In the genomic region with DNA sequence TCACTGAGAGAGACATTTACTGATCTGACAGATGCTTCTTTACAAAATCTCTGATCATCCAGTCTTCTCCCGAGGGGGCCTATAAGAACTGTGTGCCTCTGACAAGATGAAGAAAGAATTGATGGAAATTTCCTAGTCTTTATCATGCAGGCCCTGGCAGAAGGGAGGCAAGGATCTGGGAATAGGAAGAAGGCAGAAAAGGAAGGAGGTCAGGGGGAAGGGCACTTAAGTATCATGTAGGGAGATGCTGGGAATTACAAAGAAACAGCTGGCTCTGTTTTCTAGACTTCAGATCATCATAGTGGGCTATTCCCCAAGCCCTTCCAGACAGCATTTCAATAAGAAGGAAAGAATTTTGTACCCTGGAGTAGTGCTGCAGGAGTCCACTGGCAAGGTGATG, we compare ENCODE assay signal across 39 cellular contexts.
"Had no signal": no experiment of that assay in that cellular context is flagged by ENCODE, and none has a peak within 500 bp of the region (broad histone marks: within the 10 kb centered on the region; RNA-seq: fewer than 3 reads in every experiment).

No MANE protein-coding gene starts in this region.

- FAIRE-seq: bronchial epithelial cell, TTC549 had no signal

- H3K36me3 Mint-ChIP-seq: activated CD4-positive, alpha-beta memory T cell treated with anti-CD3 and anti-CD28 coated beads for 36 hours; activated naive CD4-positive, alpha-beta T cell treated with anti-CD3 and anti-CD28 coated beads, Interleukin-2, amount 10 ng/mL, durations not matched to agents 7 days and 5 days; activated naive CD4-positive, alpha-beta T cell treated with anti-CD3 and anti-CD28 coated beads, Interleukin-2, amount 50 U/mL, for 24 hours; activated naive CD8-positive, alpha-beta T cell; activated naive CD8-positive, alpha-beta T cell treated with anti-CD3 and anti-CD28 coated beads, Interleukin-2, amount 10 ng/mL, durations not matched to agents 7 days and 5 days; brain had no signal

- H3K4me1 ChIP-seq: ascending aorta had no signal

- H3K4me1 Mint-ChIP-seq: activated B cell treated with CpG ODN at 0.5 μM for 24 hours; activated CD4-positive, alpha-beta T cell treated with anti-CD3 and anti-CD28 coated beads, Interleukin-2, amount 10 ng/mL, durations not matched to agents 24 days and 14 days; activated naive CD4-positive, alpha-beta T cell treated with anti-CD3 and anti-CD28 coated beads, Interleukin-2, amount 10 ng/mL, durations not matched to agents 7 days and 5 days; activated naive CD4-positive, alpha-beta T cell treated with anti-CD3 and anti-CD28 coated beads, Interleukin-2, amount 50 U/mL, for 24 hours; activated naive CD8-positive, alpha-beta T cell treated with anti-CD3 and anti-CD28 coated beads, Interleukin-2, amount 10 ng/mL, durations not matched to agents 7 days and 5 days; activated naive CD8-positive, alpha-beta T cell treated with anti-CD3 and anti-CD28 coated beads, Interleukin-2, amount 50 U/mL, for 24 hours; brain; central memory CD8-positive, alpha-beta T cell had no signal

- H3K36me3 ChIP-seq: ascending aorta, cardiac muscle cell, WERI-Rb-1 had no signal

- H3K4me3 Mint-ChIP-seq: activated B cell treated with CpG ODN at 0.5 μM for 24 hours; activated CD4-positive, alpha-beta memory T cell treated with anti-CD3 and anti-CD28 coated beads for 36 hours; activated CD4-positive, alpha-beta T cell treated with anti-CD3 and anti-CD28 coated beads, Interleukin-2, amount 10 ng/mL, durations not matched to agents 24 days and 14 days; activated CD8-positive, alpha-beta T cell treated with anti-CD3 and anti-CD28 coated beads for 36 hours; activated naive CD4-positive, alpha-beta T cell treated with anti-CD3 and anti-CD28 coated beads, Interleukin-2, amount 10 ng/mL, durations not matched to agents 7 days and 5 days; activated naive CD4-positive, alpha-beta T cell treated with anti-CD3 and anti-CD28 coated beads, Interleukin-2, amount 50 U/mL, for 24 hours; activated naive CD8-positive, alpha-beta T cell; activated naive CD8-positive, alpha-beta T cell treated with anti-CD3 and anti-CD28 coated beads, Interleukin-2, amount 10 ng/mL, durations not matched to agents 7 days and 5 days; activated naive CD8-positive, alpha-beta T cell treated with anti-CD3 and anti-CD28 coated beads, Interleukin-2, amount 50 U/mL, for 24 hours; activated T-cell treated with anti-CD3 and anti-CD28 coated beads, Interleukin-2, amount 50 U/mL, for 4 hours; activated T-cell treated with anti-CD3 and anti-CD28 coated beads, Interleukin-2, amount 50 U/mL, for 72 hours; activated T-helper 1 cell treated with anti-CD3 and anti-CD28 coated beads, Interleukin-12 subunit alpha, Interleukin-12 subunit beta, Interleukin-2, Interleukin-4 antibody, amounts not matched to agents 30 ng/mL and 10 ng/mL and 1 ng/mL, durations not matched to agents 14 hours and 24 hours and 36 hours; brain; central memory CD8-positive, alpha-beta T cell; T-helper 1 cell treated with Interleukin-12 subunit alpha and Interleukin-12 subunit beta and Interleukin-4 antibody, amounts not matched to agents 30 μg/mL and 1 μg/mL, for 36 hours; T-helper 2 cell treated with Interferon-gamma antibody and Interleukin-4, amounts not matched to agents 5 μg/mL and 100 μg/mL, for 36 hours had no signal

- H3K9me3 ChIP-seq: ascending aorta had no signal

- ATAC-seq: activated CD8-positive, alpha-beta T cell treated with anti-CD3 and anti-CD28 coated beads for 36 hours; activated naive CD8-positive, alpha-beta T cell treated with anti-CD3 and anti-CD28 coated beads, Interleukin-2, amount 50 U/mL, for 24 hours; activated T-cell treated with anti-CD3 and anti-CD28 coated beads, Interleukin-2, amount 50 U/mL, for 4 hours; activated T-cell treated with anti-CD3 and anti-CD28 coated beads, Interleukin-2, amount 50 U/mL, for 72 hours had no signal

- H3K27ac Mint-ChIP-seq: activated B cell treated with CpG ODN at 0.5 μM for 24 hours; activated CD4-positive, alpha-beta memory T cell treated with anti-CD3 and anti-CD28 coated beads for 36 hours; activated CD4-positive, alpha-beta T cell treated with anti-CD3 and anti-CD28 coated beads, Interleukin-2, amount 10 ng/mL, durations not matched to agents 24 days and 14 days; activated CD8-positive, alpha-beta T cell treated with anti-CD3 and anti-CD28 coated beads for 36 hours; activated naive CD4-positive, alpha-beta T cell treated with anti-CD3 and anti-CD28 coated beads, Interleukin-2, amount 10 ng/mL, durations not matched to agents 7 days and 5 days; activated naive CD4-positive, alpha-beta T cell treated with anti-CD3 and anti-CD28 coated beads, Interleukin-2, amount 50 U/mL, for 24 hours; activated naive CD8-positive, alpha-beta T cell; activated naive CD8-positive, alpha-beta T cell treated with anti-CD3 and anti-CD28 coated beads, Interleukin-2, amount 10 ng/mL, durations not matched to agents 7 days and 5 days; activated naive CD8-positive, alpha-beta T cell treated with anti-CD3 and anti-CD28 coated beads, Interleukin-2, amount 50 U/mL, for 24 hours; activated T-cell treated with anti-CD3 and anti-CD28 coated beads, Interleukin-2, amount 50 U/mL, for 72 hours; activated T-helper 1 cell treated with anti-CD3 and anti-CD28 coated beads, Interleukin-12 subunit alpha, Interleukin-12 subunit beta, Interleukin-2, Interleukin-4 antibody, amounts not matched to agents 30 ng/mL and 10 ng/mL and 1 ng/mL, durations not matched to agents 14 hours and 24 hours and 36 hours; activated T-helper 2 cell treated with anti-CD3 and anti-CD28 coated beads, Interferon-gamma antibody, Interleukin-2, Interleukin-4, amounts not matched to agents 10 μg/mL and 5 μg/mL and 100 μg/mL, durations not matched to agents 14 hours and 24 hours and 36 hours; T-helper 1 cell treated with Interleukin-12 subunit alpha and Interleukin-12 subunit beta and Interleukin-4 antibody, amounts not matched to agents 30 μg/mL and 1 μg/mL, for 36 hours; T-helper 2 cell treated with Interferon-gamma antibody and Interleukin-4, amounts not matched to agents 5 μg/mL and 100 μg/mL, for 36 hours had no signal

- DNase-seq: activated B cell treated with CpG ODN at 0.5 μM for 24 hours; activated CD4-positive, alpha-beta memory T cell treated with anti-CD3 and anti-CD28 coated beads for 36 hours; activated CD4-positive, alpha-beta T cell treated with anti-CD3 and anti-CD28 coated beads for 4 hours; activated CD4-positive, alpha-beta T cell treated with anti-CD3 and anti-CD28 coated beads, Interleukin-2, amount 10 ng/mL, durations not matched to agents 24 days and 14 days; activated CD4-positive, alpha-beta T cell treated with anti-CD3 and anti-CD28 coated beads, Interleukin-2, amount 50 U/mL, for 1 hour; activated CD4-positive, alpha-beta T cell treated with anti-CD3 and anti-CD28 coated beads, Interleukin-2, amount 50 U/mL, for 4 hours; activated CD4-positive, CD25-positive, alpha-beta regulatory T cell treated with anti-CD3 and anti-CD28 coated beads, Interleukin-2, amount 50 U/mL, for 72 hours; activated CD8-positive, alpha-beta memory T cell treated with anti-CD3 and anti-CD28 coated beads, Interleukin-2, amount 50 U/mL, for 4 hours; activated CD8-positive, alpha-beta T cell treated with anti-CD3 and anti-CD28 coated beads for 36 hours; activated effector memory CD4-positive, alpha-beta T cell treated with Interleukin-2 at 50 U/mL for 16 hours; activated gamma-delta T cell; activated naive CD4-positive, alpha-beta T cell treated with anti-CD3 and anti-CD28 coated beads, Interleukin-2, amount 10 ng/mL, durations not matched to agents 7 days and 5 days; activated naive CD4-positive, alpha-beta T cell treated with Interleukin-2 at 50 U/mL for 16 hours; activated naive CD8-positive, alpha-beta T cell treated with anti-CD3 and anti-CD28 coated beads, Interleukin-2, amount 10 ng/mL, durations not matched to agents 7 days and 5 days; activated naive CD8-positive, alpha-beta T cell treated with anti-CD3 and anti-CD28 coated beads, Interleukin-2, amount 50 U/mL, for 24 hours; activated T-cell treated with anti-CD3 and anti-CD28 coated beads for 4 hours; activated T-cell treated with anti-CD3 and anti-CD28 coated beads, Interleukin-2, amount 50 U/mL, for 1 hour; activated T-cell treated with anti-CD3 and anti-CD28 coated beads, Interleukin-2, amount 50 U/mL, for 4 hours; activated T-cell treated with anti-CD3 and anti-CD28 coated beads, Interleukin-2, amount 50 U/mL, for 72 hours; amygdala; anterior cingulate cortex; caudate nucleus; cerebellar nuclear complex; T-helper 1 cell; T-helper 2 cell; T-helper 9 cell; WERI-Rb-1 had no signal

- H3K9me3 Mint-ChIP-seq: activated CD4-positive, alpha-beta T cell treated with anti-CD3 and anti-CD28 coated beads, Interleukin-2, amount 10 ng/mL, durations not matched to agents 24 days and 14 days; activated naive CD8-positive, alpha-beta T cell treated with anti-CD3 and anti-CD28 coated beads, Interleukin-2, amount 50 U/mL, for 24 hours; central memory CD8-positive, alpha-beta T cell; T-helper 2 cell treated with Interferon-gamma antibody and Interleukin-4, amounts not matched to agents 5 μg/mL and 100 μg/mL, for 36 hours had no signal

- H3K4me3 ChIP-seq: ascending aorta, cardiac muscle cell had no signal

- H3K27ac ChIP-seq: ascending aorta, cardiac muscle cell, WERI-Rb-1 had no signal

- H3K27me3 ChIP-seq: ascending aorta, cardiac muscle cell had no signal
